ENCODE assay signal across 11 cellular contexts in genomic region chr19:29927944-29928669, GRCh38. TPM values are rescaled to one million over a fixed set of nuclear protein-coding genes. Genes with fewer than 3 reads are reported as not detected.
A peak's percentile ranks its signal among the peaks of the same experiment; 100 is the strongest.
DNase-seq lines count a peak whose midpoint lies in the region; ATAC-seq, FAIRE-seq and TF ChIP-seq lines count a peak whose summit lies in the region.
"Had no signal": no experiment of that assay in that cellular context is flagged by ENCODE, and none has a peak within 500 bp of the region (broad histone marks: within the 10 kb centered on the region; RNA-seq: fewer than 3 reads in every experiment).

No MANE protein-coding gene starts in this region.

- DNase-seq in GM12891 (ENCODE audit: insufficient read length, low spot score) (no peak), left kidney (ENCODE audit: low read depth, low spot score) (peak; percentile 55), SK-N-SH (no peak), HCEC 1CT (no peak), H4 (ENCODE audit: low spot score) (no peak)
- DNase-seq in stimulated activated CD4-positive, alpha-beta T cell treated with anti-CD3 and anti-CD28 coated beads, Interleukin-4, amount 100 ng/mL, for 4 hours = no peak
- DNase-seq: CD8-positive, alpha-beta memory T cell; PC-9; testis had no signal

- CTCF ChIA-PET in SK-N-SH (lab: Yijun Ruan, JAX) = interaction anchor here (1.0 to 1.5 kb wide), 3 partner anchors 38 to 739 kb away, joined by 3 read pairs; no protein-coding TSS in a partner anchor

- no peaks in the 10 kb centered on the region for H3K9me3 ChIP-seq in Loucy (ENCODE audit: insufficient read depth, low read depth, low read length)
- H3K9me3 ChIP-seq in SK-N-SH = no peaks in the 10 kb centered on the region
- H3K9me3 ChIP-seq: testis had no signal

- H3K4me2 ChIP-seq in Loucy (ENCODE audit: low read depth, low read length, poor library complexity, severe bottlenecking) (no peak overlapping the region), SK-N-SH (no peak overlapping the region)
- H3K4me2 ChIP-seq: PC-9 had no signal

- peak; percentile 85 for FAIRE-seq in GM12891 (lab: Jason Lieb, UNC)

- H3K79me2 ChIP-seq in Loucy (ENCODE audit: insufficient read depth, low read length) (no peaks in the 10 kb centered on the region), SK-N-SH (ENCODE audit: insufficient read depth) (no peaks in the 10 kb centered on the region)

- H3F3A ChIP-seq in Loucy (ENCODE audit: low read depth) = no peaks in the 10 kb centered on the region
- H3F3A ChIP-seq in SK-N-SH (replicated peaks; ENCODE audit: insufficient read depth) = no peaks in the 10 kb centered on the region

- POLR2A ChIA-PET in SK-N-SH (lab: Yijun Ruan, JAX) = no interaction called here

- no peak for TF ChIP-seq CTCF in Loucy (conservative IDR thresholded peaks at IDR 0.05; ENCODE audit: low read length)
- no peak for TF ChIP-seq CTCF in SK-N-SH (IDR thresholded peaks at IDR 0.05)

- ATAC-seq in GM21526 (IDR thresholded peaks at IDR 0.05; ENCODE audit: low FRiP score, unreplicated experiment) = peak; percentile 55

- H4K20me1 ChIP-seq in Loucy (ENCODE audit: insufficient read depth, low read length, poor library complexity, severe bottlenecking) = no peaks in the 10 kb centered on the region
- H4K20me1 ChIP-seq in SK-N-SH (ENCODE audit: insufficient read depth) = no peaks in the 10 kb centered on the region

- H2AFZ ChIP-seq in Loucy (ENCODE audit: low read length) (peak overlapping the region; percentile 68), SK-N-SH (ENCODE audit: low read depth) (no peak overlapping the region)
- H2AFZ ChIP-seq: PC-9 had no signal

- TF ChIP-seq POLR2A in GM12891 (IDR thresholded peaks at IDR 0.05; ENCODE audit: low read depth, low read length) = no peak

- no peak for TF ChIP-seq RAD21 in SK-N-SH (IDR thresholded peaks at IDR 0.05; ENCODE audit: low read length)

- H3K27ac ChIP-seq in SK-N-SH (ENCODE audit: low read depth in 2 of 2, low read length in 1 of 2) = no peak overlapping the region
- H3K27ac ChIP-seq: PC-9, testis had no signal

- H3K36me3 ChIP-seq in Loucy (ENCODE audit: insufficient read depth, low read length) = no peaks in the 10 kb centered on the region
- H3K36me3 ChIP-seq in SK-N-SH (replicated peaks in 1 of 2; ENCODE audit: control insufficient read depth in 1 of 2, insufficient read depth in 2 of 2, low read length in 1 of 2) = no peaks in the 10 kb centered on the region

- peaks cover 18% of the 10 kb centered on the region for H3K4me1 ChIP-seq in Loucy (ENCODE audit: insufficient read depth, low read length, poor library complexity, severe bottlenecking)
- H3K4me1 ChIP-seq in SK-N-SH (ENCODE audit: control insufficient read depth in 1 of 2, insufficient read depth in 2 of 2, low read depth in 1 of 2, low read length in 1 of 2) = no peaks in the 10 kb centered on the region; a peak in 1 of 4 replicates
- H3K4me1 ChIP-seq: testis had no signal

- TF ChIP-seq EP300 in SK-N-SH (IDR thresholded peaks at IDR 0.05; ENCODE audit: borderline replicate concordance in 1 of 2, low read depth in 1 of 2, low read length in 1 of 2) = no peak

- H3K9me2 ChIP-seq in Loucy (replicated peaks; ENCODE audit: low read depth, low read length) (no peaks in the 10 kb centered on the region), SK-N-SH (no peaks in the 10 kb centered on the region)

- H3K4me3 ChIP-seq in Loucy (ENCODE audit: low read length, poor library complexity, severe bottlenecking) (no peak overlapping the region), SK-N-SH (ENCODE audit: low read depth in 2 of 2, low read length in 1 of 2) (no peak overlapping the region)
- H3K4me3 ChIP-seq: PC-9, testis had no signal

- H3K27me3 ChIP-seq in Loucy (ENCODE audit: insufficient read depth, low read length, poor library complexity, severe bottlenecking) = no peaks in the 10 kb centered on the region
- H3K27me3 ChIP-seq in SK-N-SH (ENCODE audit: insufficient read depth) = no peaks in the 10 kb centered on the region
- H3K27me3 ChIP-seq: testis had no signal

- H3K9ac ChIP-seq in Loucy (ENCODE audit: low read depth, low read length, poor library complexity, severe bottlenecking) (no peak overlapping the region), SK-N-SH (no peak overlapping the region)

- WGBS in SK-N-SH (ENCODE audit: low lambda C conversion rate) = 67% methylated on average over 14 of the region's 14 CpGs

TF ChIP-seq in GM12891, 5 proteins besides CTCF, POLR2A, EP300 and RAD21:
- no peak for TF ChIP-seq SPI1 (IDR thresholded peaks at IDR 0.05; ENCODE audit: low read depth, low read length)
- TF ChIP-seq POLR2AphosphoS5 (IDR thresholded peaks at IDR 0.05; ENCODE audit: low read depth, low read length) = no peak
- no peak for TF ChIP-seq POU2F2 (IDR thresholded peaks at IDR 0.05; ENCODE audit: low read depth, low read length)
- no peak for TF ChIP-seq TAF1 (IDR thresholded peaks at IDR 0.05; ENCODE audit: low read depth, low read length)
- TF ChIP-seq PAX5 (IDR thresholded peaks at IDR 0.05; ENCODE audit: insufficient read depth, low read length, severe bottlenecking) = no peak

TF ChIP-seq in SK-N-SH, 30 proteins besides CTCF, POLR2A, EP300 and RAD21:
- TF ChIP-seq RFX5 (IDR thresholded peaks at IDR 0.05; ENCODE audit: low read length) = no peak
- TF ChIP-seq YY1 (IDR thresholded peaks at IDR 0.05; ENCODE audit: low read depth) = no peak
- no peak for TF ChIP-seq CHD2 (IDR thresholded peaks at IDR 0.05; ENCODE audit: low read length, partially characterized antibody)
- TF ChIP-seq EZH2phosphoT487 (IDR thresholded peaks at IDR 0.05; ENCODE audit: borderline replicate concordance, low read depth) = no peak
TF ChIP-seq in SK-N-SH: peak in this region for 0.

RNA-seq across cellular contexts. Expression of gene URI1, which starts 13.9 kb away (rescaled TPM):
- polyA plus RNA-seq in GM12891 (2012; ENCODE audit: low read depth, missing spikeins) = 45.5 TPM
- polyA plus RNA-seq in SK-N-SH (2012; rRNA removed) = 32.4 and 36.9 TPM in 2 replicates
- 45.9 and 65.9 TPM in 2 replicates for polyA plus RNA-seq in SK-N-SH (2012; cell fraction: cytosol; rRNA removed)
- polyA plus RNA-seq in SK-N-SH (2012; cell fraction: nucleus; rRNA removed) = 15.7 and 35.5 TPM in 2 replicates
- total RNA-seq in H4 (2014; rRNA removed; shearing (Covaris generic)) = 47.9 and 70.8 TPM in 2 replicates
